Comparison of ENCODE assay signal across 18 cellular contexts in the genomic region with DNA sequence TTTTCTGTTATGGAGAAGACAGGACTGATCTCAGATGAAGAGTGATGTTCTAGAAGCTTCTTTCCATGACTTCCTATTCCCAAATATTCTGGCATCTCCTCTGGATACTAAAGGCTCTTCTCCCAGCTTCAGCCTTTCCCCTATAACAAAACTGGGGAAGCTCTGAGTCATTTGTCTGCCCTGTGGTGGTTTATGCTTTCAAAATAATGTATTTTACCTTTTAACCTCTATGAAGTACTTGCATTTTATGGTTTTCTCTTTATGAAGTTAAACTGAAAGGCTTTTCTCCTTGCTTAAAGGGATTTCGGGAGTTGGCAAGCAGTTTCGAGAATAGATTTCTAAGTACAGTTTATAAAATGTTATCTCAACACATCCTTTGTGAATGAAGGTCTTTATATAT.
A peak's percentile ranks its signal among the peaks of the same experiment; 100 is the strongest.
DNase-seq lines count a peak whose midpoint lies in the region; ATAC-seq, FAIRE-seq and TF ChIP-seq lines count a peak whose summit lies in the region.
"Had no signal": no experiment of that assay in that cellular context is flagged by ENCODE, and none has a peak within 500 bp of the region (broad histone marks: within the 10 kb centered on the region; RNA-seq: fewer than 3 reads in every experiment).

No MANE protein-coding gene starts in this region.

- intact Hi-C loops in esophagus squamous epithelium (cut with DNase I) = no loop called here
- intact Hi-C loops in mucosa of descending colon (cut with DNase I, micrococcal nuclease) = no loop called here
- intact Hi-C loops in pancreas (cut with DNase I) = no loop called here

- TF ChIP-seq POLR2A in esophagus squamous epithelium (IDR thresholded peaks at IDR 0.05) = no peak

- DNase-seq in EH (ENCODE audit: low read depth) (peak; percentile 83), adipocyte (ENCODE audit: low read depth) (peak; percentile 74), esophagus squamous epithelium (lab: John Stamatoyannopoulos, UW) (no peak), mucosa of descending colon (no peak), HK-2 (ENCODE audit: unreplicated experiment) (no peak), pancreas (no peak)
- no peak for DNase-seq in activated CD8-positive, alpha-beta T cell treated with anti-CD3 and anti-CD28 coated beads, Interleukin-2, amount 10 ng/mL, durations not matched to agents 7 days and 5 days
- DNase-seq in stimulated activated CD8-positive, alpha-beta memory T cell treated with anti-CD3 and anti-CD28 coated beads, Interleukin-4, amount 100 ng/mL, for 48 hours = no peak
- DNase-seq: activated gamma-delta T cell treated with Interleukin-2 at 50 U/mL for 16 hours, Karpas-422, NCI-H187 treated with DMSO at 0.1 percent for 48 hours, NCI-H510A treated with DMSO at 0.1 percent for 48 hours, stomach, SW 1271, WERI-Rb-1 had no signal

- H3K4me3 ChIP-seq in adipocyte (ENCODE audit: low read length) (no peak overlapping the region), esophagus squamous epithelium (no peak overlapping the region), mucosa of descending colon (no peak overlapping the region), pancreas (no peak overlapping the region)
- H3K4me3 ChIP-seq: cardiac muscle cell, stomach had no signal

- FAIRE-seq in pancreas (lab: Jason Lieb, UNC) = no peak

- TF ChIP-seq CTCF in esophagus squamous epithelium (IDR thresholded peaks at IDR 0.05) = no peak
- no peak for TF ChIP-seq CTCF in mucosa of descending colon (IDR thresholded peaks at IDR 0.05)
- TF ChIP-seq CTCF in pancreas (IDR thresholded peaks at IDR 0.05) = no peak

- CTCF ChIA-PET in activated CD8-positive, alpha-beta T cell treated with anti-CD3 and anti-CD28 coated beads, Interleukin-2, amount 10 ng/mL, durations not matched to agents 7 days and 5 days (lab: Charles Lee) = no interaction called here

- no peaks in the 10 kb centered on the region for H3K27me3 Mint-ChIP-seq in activated CD8-positive, alpha-beta T cell treated with anti-CD3 and anti-CD28 coated beads, Interleukin-2, amount 10 ng/mL, durations not matched to agents 7 days and 5 days (ENCODE audit: low read depth)
- H3K27me3 Mint-ChIP-seq: memory B cell had no signal

- H3K9me3 ChIP-seq in adipocyte (ENCODE audit: control insufficient read depth, low read length) (no peaks in the 10 kb centered on the region), esophagus squamous epithelium (no peaks in the 10 kb centered on the region), mucosa of descending colon (no peaks in the 10 kb centered on the region), pancreas (no peaks in the 10 kb centered on the region)
- H3K9me3 ChIP-seq: stomach had no signal

- peaks cover 83% of the 10 kb centered on the region for H3K4me1 ChIP-seq in adipocyte (ENCODE audit: control insufficient read depth, insufficient read depth, low read length)
- H3K4me1 ChIP-seq in esophagus squamous epithelium = peaks cover 12 to 90% (median 18%) of the 10 kb centered on the region in 3 donors
- H3K4me1 ChIP-seq in mucosa of descending colon (ENCODE audit: low read depth) = no peaks in the 10 kb centered on the region
- no peaks in the 10 kb centered on the region for H3K4me1 ChIP-seq in pancreas

- H3K27me3 ChIP-seq in adipocyte (replicated peaks; ENCODE audit: control insufficient read depth, insufficient read depth, low read length) (no peaks in the 10 kb centered on the region), esophagus squamous epithelium (no peaks in the 10 kb centered on the region), pancreas (no peaks in the 10 kb centered on the region)
- H3K27me3 ChIP-seq: cardiac muscle cell, stomach had no signal

- H3K27ac Mint-ChIP-seq in activated CD8-positive, alpha-beta T cell treated with anti-CD3 and anti-CD28 coated beads, Interleukin-2, amount 10 ng/mL, durations not matched to agents 7 days and 5 days = no peak overlapping the region
- H3K27ac Mint-ChIP-seq: memory B cell had no signal

- H3K36me3 ChIP-seq in adipocyte (ENCODE audit: control insufficient read depth, insufficient read depth, low read length, severe bottlenecking) = no peaks in the 10 kb centered on the region
- H3K36me3 ChIP-seq in esophagus squamous epithelium = no peaks in the 10 kb centered on the region
- no peaks in the 10 kb centered on the region for H3K36me3 ChIP-seq in mucosa of descending colon (ENCODE audit: low read depth)
- no peaks in the 10 kb centered on the region for H3K36me3 ChIP-seq in pancreas
- H3K36me3 ChIP-seq: cardiac muscle cell, stomach, WERI-Rb-1 had no signal

- POLR2A ChIA-PET in activated CD8-positive, alpha-beta T cell treated with anti-CD3 and anti-CD28 coated beads, Interleukin-2, amount 10 ng/mL, durations not matched to agents 7 days and 5 days (lab: Charles Lee) = no interaction called here

- H3K36me3 Mint-ChIP-seq in activated CD8-positive, alpha-beta T cell treated with anti-CD3 and anti-CD28 coated beads, Interleukin-2, amount 10 ng/mL, durations not matched to agents 7 days and 5 days (ENCODE audit: low read depth) = no peaks in the 10 kb centered on the region
- H3K36me3 Mint-ChIP-seq: memory B cell had no signal

- H3K9ac ChIP-seq in adipocyte (ENCODE audit: low read length) = peak overlapping the region; percentile 71

- H3K4me1 Mint-ChIP-seq in activated CD8-positive, alpha-beta T cell treated with anti-CD3 and anti-CD28 coated beads, Interleukin-2, amount 10 ng/mL, durations not matched to agents 7 days and 5 days (ENCODE audit: low read depth) = no peaks in the 10 kb centered on the region
- H3K4me1 Mint-ChIP-seq: memory B cell had no signal

- H3K27ac ChIP-seq in esophagus squamous epithelium = peak overlapping the region; percentile 63 to 86 (median 72)
- H3K27ac ChIP-seq in pancreas = no peak overlapping the region
- H3K27ac ChIP-seq: cardiac muscle cell, HL-60, WERI-Rb-1 had no signal

- peak; percentile 30 for ATAC-seq in mucosa of descending colon
- no peak for ATAC-seq in pancreas
- ATAC-seq in activated CD8-positive, alpha-beta T cell treated with anti-CD3 and anti-CD28 coated beads, Interleukin-2, amount 10 ng/mL, durations not matched to agents 7 days and 5 days = no peak

- 41 to 51% methylated on average over 2 of the region's 2 CpGs for WGBS in esophagus squamous epithelium, 2 donors
- 82 to 94% methylated on average over 2 of the region's 2 CpGs for WGBS in pancreas, 2 donors

- peaks cover 3% of the 10 kb centered on the region for H3K9me3 Mint-ChIP-seq in activated CD8-positive, alpha-beta T cell treated with anti-CD3 and anti-CD28 coated beads, Interleukin-2, amount 10 ng/mL, durations not matched to agents 7 days and 5 days (ENCODE audit: insufficient read depth)
- H3K9me3 Mint-ChIP-seq: memory B cell had no signal

- H3K4me3 Mint-ChIP-seq in activated CD8-positive, alpha-beta T cell treated with anti-CD3 and anti-CD28 coated beads, Interleukin-2, amount 10 ng/mL, durations not matched to agents 7 days and 5 days = no peak overlapping the region
- H3K4me3 Mint-ChIP-seq: memory B cell had no signal

Comparison
In these comparisons a context has a peak if more than half of its experiments do, and no peak if none do; other contexts are left out.
1. DNase-seq: peak in EH (single experiment) and adipocyte (single experiment); none in esophagus squamous epithelium (single experiment), mucosa of descending colon (0 of 3), HK-2 (single experiment), pancreas (0 of 6), activated CD8-positive, alpha-beta T cell treated with anti-CD3 and anti-CD28 coated beads, Interleukin-2, amount 10 ng/mL, durations not matched to agents 7 days and 5 days (single experiment) and stimulated activated CD8-positive, alpha-beta memory T cell treated with anti-CD3 and anti-CD28 coated beads, Interleukin-4, amount 100 ng/mL, for 48 hours (single experiment).
2. H3K27ac ChIP-seq: peak in esophagus squamous epithelium (4 of 4); none in pancreas (0 of 4).